ENCODE assay signal across 20 cellular contexts in the genomic region with DNA sequence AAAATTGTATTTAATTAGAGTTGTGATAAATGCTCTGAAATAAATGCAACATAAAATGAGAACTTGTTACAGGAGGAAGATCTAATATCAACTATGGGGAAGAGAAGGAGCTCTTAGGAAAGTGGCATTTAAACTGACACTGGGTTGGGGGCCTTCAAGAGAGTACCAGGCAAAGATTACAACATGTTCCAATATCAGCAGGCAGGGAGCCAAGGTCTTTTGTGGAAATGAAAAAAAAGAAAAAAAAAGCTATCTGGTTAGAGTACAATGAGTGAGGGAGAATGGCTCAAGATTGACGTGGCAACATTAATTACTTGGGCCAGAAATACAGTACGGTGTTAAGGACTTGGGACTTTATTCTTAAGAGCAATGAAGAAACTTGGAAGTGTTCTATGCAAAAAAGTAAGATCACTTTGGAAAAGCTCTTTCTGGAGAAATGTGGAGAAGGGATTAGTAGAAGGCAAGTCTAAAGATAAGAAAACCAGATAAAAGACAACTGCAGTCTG.
"Had no signal": no experiment of that assay in that cellular context is flagged by ENCODE, and none has a peak within 500 bp of the region (broad histone marks: within the 10 kb centered on the region; RNA-seq: fewer than 3 reads in every experiment).

No MANE protein-coding gene starts in this region.

- H3K36me3 Mint-ChIP-seq: activated naive CD8-positive, alpha-beta T cell treated with anti-CD3 and anti-CD28 coated beads, Interleukin-2, amount 10 ng/mL, durations not matched to agents 7 days and 5 days; stimulated activated effector memory CD8-positive, alpha-beta T cell treated with anti-CD3 and anti-CD28 coated beads, Interleukin-12 subunit alpha, Interleukin-12 subunit beta, amount 100 ng/mL, for 72 hours had no signal

- H3K9me3 Mint-ChIP-seq: activated CD4-positive, alpha-beta memory T cell treated with anti-CD3 and anti-CD28 coated beads, Interleukin-2, amount 10 ng/mL, durations not matched to agents 7 days and 5 days; activated naive CD8-positive, alpha-beta T cell treated with anti-CD3 and anti-CD28 coated beads, Interleukin-2, amount 10 ng/mL, durations not matched to agents 7 days and 5 days; stimulated activated effector memory CD8-positive, alpha-beta T cell treated with anti-CD3 and anti-CD28 coated beads, Interleukin-12 subunit alpha, Interleukin-12 subunit beta, amount 100 ng/mL, for 72 hours had no signal

- H3K4me1 Mint-ChIP-seq: activated naive CD8-positive, alpha-beta T cell treated with anti-CD3 and anti-CD28 coated beads, Interleukin-2, amount 10 ng/mL, durations not matched to agents 7 days and 5 days had no signal

- H3K9me3 ChIP-seq: gastroesophageal sphincter, heart right ventricle, mucosa of descending colon, ovary, right lobe of liver, transverse colon had no signal

- H3K4me3 Mint-ChIP-seq: activated CD4-positive, alpha-beta memory T cell treated with anti-CD3 and anti-CD28 coated beads, Interleukin-2, amount 10 ng/mL, durations not matched to agents 7 days and 5 days; activated naive CD8-positive, alpha-beta T cell treated with anti-CD3 and anti-CD28 coated beads, Interleukin-2, amount 10 ng/mL, durations not matched to agents 7 days and 5 days; naive thymus-derived CD4-positive, alpha-beta T cell; stimulated activated effector memory CD8-positive, alpha-beta T cell treated with anti-CD3 and anti-CD28 coated beads, Interleukin-12 subunit alpha, Interleukin-12 subunit beta, amount 100 ng/mL, for 72 hours; WTC11 had no signal

- H3K27ac ChIP-seq: gastroesophageal sphincter, heart right ventricle, ovary, right lobe of liver, transverse colon had no signal

- H3K4me3 ChIP-seq: gastroesophageal sphincter, heart right ventricle, mucosa of descending colon, ovary, right lobe of liver, transverse colon had no signal

- H3K36me3 ChIP-seq: gastroesophageal sphincter, heart right ventricle, ovary, right lobe of liver, transverse colon had no signal

- H3K27ac Mint-ChIP-seq: activated CD4-positive, alpha-beta memory T cell treated with anti-CD3 and anti-CD28 coated beads, Interleukin-2, amount 10 ng/mL, durations not matched to agents 7 days and 5 days; activated naive CD8-positive, alpha-beta T cell treated with anti-CD3 and anti-CD28 coated beads, Interleukin-2, amount 10 ng/mL, durations not matched to agents 7 days and 5 days; stimulated activated effector memory CD8-positive, alpha-beta T cell treated with anti-CD3 and anti-CD28 coated beads, Interleukin-12 subunit alpha, Interleukin-12 subunit beta, amount 100 ng/mL, for 72 hours; WTC11 had no signal

- H3K27me3 ChIP-seq: gastroesophageal sphincter, heart right ventricle, ovary, right lobe of liver, transverse colon had no signal

- ATAC-seq: gastroesophageal sphincter; heart right ventricle; left lobe of liver; mucosa of descending colon; naive thymus-derived CD4-positive, alpha-beta T cell; WTC11 had no signal

- H3K27me3 Mint-ChIP-seq: activated CD4-positive, alpha-beta memory T cell treated with anti-CD3 and anti-CD28 coated beads, Interleukin-2, amount 10 ng/mL, durations not matched to agents 7 days and 5 days; naive thymus-derived CD4-positive, alpha-beta T cell had no signal

- DNase-seq: activated CD4-positive, alpha-beta memory T cell treated with anti-CD3 and anti-CD28 coated beads, Interleukin-2, amount 10 ng/mL, durations not matched to agents 7 days and 5 days; activated CD4-positive, alpha-beta T cell treated with anti-CD3 and anti-CD28 coated beads for 4 hours; activated gamma-delta T cell; activated naive CD8-positive, alpha-beta T cell treated with anti-CD3 and anti-CD28 coated beads, Interleukin-2, amount 10 ng/mL, durations not matched to agents 7 days and 5 days; activated T-cell treated with anti-CD3 and anti-CD28 coated beads, Interleukin-2, amount 50 U/mL, for 48 hours; anterior cingulate cortex; dermis blood vessel endothelial cell; heart right ventricle; mammary epithelial cell; mucosa of descending colon; naive thymus-derived CD4-positive, alpha-beta T cell; ovary; right lobe of liver; stimulated activated CD4-positive, alpha-beta T cell treated with anti-CD3 and anti-CD28 coated beads, Interleukin-12 subunit alpha, Interleukin-12 subunit beta, amount 100 ng/mL, for 4 hours; stimulated activated CD4-positive, alpha-beta T cell treated with anti-CD3 and anti-CD28 coated beads, Interleukin-2, amount 100 ng/mL, for 24 hours; transverse colon had no signal

- H3K4me1 ChIP-seq: gastroesophageal sphincter, right lobe of liver, transverse colon had no signal
